21 cellular contexts compared by ENCODE assay signal in genomic region chr16:85689950-85690320, GRCh38. TPM values are rescaled to one million over a fixed set of nuclear protein-coding genes. Genes with fewer than 3 reads are reported as not detected.
DNase-seq lines count a peak whose midpoint lies in the region; ATAC-seq and TF ChIP-seq lines count a peak whose summit lies in the region.
"Had no signal": no experiment of that assay in that cellular context is flagged by ENCODE, and none has a peak within 500 bp of the region (broad histone marks: within the 10 kb centered on the region; RNA-seq: fewer than 3 reads in every experiment).

No MANE protein-coding gene starts in this region.

- POLR2A ChIA-PET in activated CD8-positive, alpha-beta T cell treated with anti-CD3 and anti-CD28 coated beads, Interleukin-2, amount 10 ng/mL, durations not matched to agents 7 days and 5 days (lab: Charles Lee), result no interaction called here
- POLR2A ChIA-PET in activated CD8-positive, alpha-beta T cell treated with anti-CD3 and anti-CD28 coated beads for 36 hours (lab: Charles Lee), result interaction anchor here (0.6 kb wide), 1 partner anchor 683 kb away, joined by 3 read pairs; no protein-coding TSS in a partner anchor

- no peak for ATAC-seq in activated CD8-positive, alpha-beta T cell treated with anti-CD3 and anti-CD28 coated beads, Interleukin-2, amount 10 ng/mL, durations not matched to agents 7 days and 5 days
- ATAC-seq in activated CD8-positive, alpha-beta T cell treated with anti-CD3 and anti-CD28 coated beads for 36 hours, result no peak
- ATAC-seq in GM23338, result no peak

- H2AFZ ChIP-seq in GM23338, result peak overlapping the region; percentile 88

- H3K4me2 ChIP-seq in GM23338, result peak overlapping the region; percentile 76

- peaks cover 13% of the 10 kb centered on the region; the same call in 1 of the 2 replicates for H3K4me1 ChIP-seq in GM23338 (ENCODE audit: insufficient read depth)

- TF ChIP-seq CTCF in activated CD8-positive, alpha-beta T cell treated with anti-CD3 and anti-CD28 coated beads for 36 hours (IDR thresholded peaks at IDR 0.05), result no peak
- TF ChIP-seq CTCF in GM23338 (conservative IDR thresholded peaks at IDR 0.05; ENCODE audit: low read depth in 2 of 2) (no peak), brain (conservative IDR thresholded peaks at IDR 0.05) (no peak), progenitor cell of endocrine pancreas (IDR thresholded peaks at IDR 0.05; ENCODE audit: unreplicated experiment) (no peak)

- intact Hi-C loops in activated CD8-positive, alpha-beta T cell treated with anti-CD3 and anti-CD28 coated beads for 36 hours (cut with micrococcal nuclease), result no loop called here

- no peak overlapping the region for H3K27ac Mint-ChIP-seq in activated CD8-positive, alpha-beta T cell treated with anti-CD3 and anti-CD28 coated beads, Interleukin-2, amount 10 ng/mL, durations not matched to agents 7 days and 5 days
- no peak overlapping the region for H3K27ac Mint-ChIP-seq in activated CD8-positive, alpha-beta T cell treated with anti-CD3 and anti-CD28 coated beads for 36 hours
- H3K27ac Mint-ChIP-seq in GM23338 (no peak overlapping the region), brain (peak overlapping the region in 1 of 5 experiments; percentile 52), progenitor cell of endocrine pancreas (peak overlapping the region; percentile 73)
- H3K27ac Mint-ChIP-seq: stimulated activated naive CD8-positive, alpha-beta T cell treated with anti-CD3 and anti-CD28 coated beads, Interleukin-15, Interleukin-2, amounts not matched to agents 100 ng/mL and 50 ng/mL, for 24 hours had no signal

- no peak overlapping the region for H3K27ac ChIP-seq in GM23338 (ENCODE audit: low read depth)
- H3K27ac ChIP-seq: breast epithelium, skin epidermis, WERI-Rb-1 had no signal

- H3K9me2 ChIP-seq in GM23338 (ENCODE audit: insufficient read depth), result no peaks in the 10 kb centered on the region

- no peak overlapping the region for H3K4me3 ChIP-seq in GM23338

- H3F3A ChIP-seq in GM23338 (replicated peaks; ENCODE audit: low read depth), result 0 out of 2 replicates have a peak, but pooled peaks cover 9% of the 10 kb centered on the region

- no peaks in the 10 kb centered on the region for H3K36me3 ChIP-seq in GM23338 (ENCODE audit: insufficient read depth)
- H3K36me3 ChIP-seq: breast epithelium had no signal

- H3K4me3 Mint-ChIP-seq in activated CD8-positive, alpha-beta T cell treated with anti-CD3 and anti-CD28 coated beads, Interleukin-2, amount 10 ng/mL, durations not matched to agents 7 days and 5 days, result peak overlapping the region; percentile 40
- H3K4me3 Mint-ChIP-seq in activated CD8-positive, alpha-beta T cell treated with anti-CD3 and anti-CD28 coated beads for 36 hours, result no peak overlapping the region
- H3K4me3 Mint-ChIP-seq in GM23338, result no peak overlapping the region; the same call in 2 of the 3 replicates
- H3K4me3 Mint-ChIP-seq in brain, result peak overlapping the region in 4 of 5 experiments; percentile 45 to 83 (median 56)
- H3K4me3 Mint-ChIP-seq in progenitor cell of endocrine pancreas (ENCODE audit: low read depth), result no peak overlapping the region

- CTCF ChIA-PET in activated CD8-positive, alpha-beta T cell treated with anti-CD3 and anti-CD28 coated beads, Interleukin-2, amount 10 ng/mL, durations not matched to agents 7 days and 5 days (lab: Charles Lee), result no interaction called here
- CTCF ChIA-PET in activated CD8-positive, alpha-beta T cell treated with anti-CD3 and anti-CD28 coated beads for 36 hours (lab: Charles Lee), result interaction anchor here (1.1 to 1.7 kb wide), 2 partner anchors 27 to 199 kb away, joined by 4 to 8 read pairs; no protein-coding TSS in a partner anchor

- peaks cover 16% of the 10 kb centered on the region for H3K36me3 Mint-ChIP-seq in activated CD8-positive, alpha-beta T cell treated with anti-CD3 and anti-CD28 coated beads, Interleukin-2, amount 10 ng/mL, durations not matched to agents 7 days and 5 days (ENCODE audit: low read depth)
- H3K36me3 Mint-ChIP-seq in activated CD8-positive, alpha-beta T cell treated with anti-CD3 and anti-CD28 coated beads for 36 hours (ENCODE audit: low read depth), result peaks cover 10% of the 10 kb centered on the region
- peaks cover 16% of the 10 kb centered on the region for H3K36me3 Mint-ChIP-seq in GM23338 (ENCODE audit: low read depth)
- peaks cover 5% of the 10 kb centered on the region for H3K36me3 Mint-ChIP-seq in brain
- peaks cover 2% of the 10 kb centered on the region for H3K36me3 Mint-ChIP-seq in progenitor cell of endocrine pancreas (ENCODE audit: insufficient read depth)

- no peak for DNase-seq in activated CD8-positive, alpha-beta T cell treated with anti-CD3 and anti-CD28 coated beads, Interleukin-2, amount 10 ng/mL, durations not matched to agents 7 days and 5 days
- no peak for DNase-seq in activated CD8-positive, alpha-beta T cell treated with anti-CD3 and anti-CD28 coated beads for 36 hours
- DNase-seq in GM23338 (ENCODE audit: low spot score) (peak; percentile 53), progenitor cell of endocrine pancreas (ENCODE audit: low spot score, unreplicated experiment) (no peak), NCI-H1105 treated with DMSO at 0.1 percent for 48 hours (lab: John Stamatoyannopoulos, UW) (no peak), NCI-H128 (lab: John Stamatoyannopoulos, UW; ENCODE audit: unreplicated experiment) (no peak)
- no peak for DNase-seq in stimulated activated naive CD4-positive, alpha-beta T cell treated with Interleukin-2 at 50 U/mL for 16 hours (lab: John Stamatoyannopoulos, UW)
- DNase-seq: ACHN; activated effector memory CD4-positive, alpha-beta T cell treated with Interleukin-2 at 50 U/mL for 16 hours; amniotic stem cell; glutamatergic neuron; HCEC 1CT; KBM-7; occipital lobe; retina; T-helper 9 cell; WERI-Rb-1 had no signal

- H3K9me3 Mint-ChIP-seq in activated CD8-positive, alpha-beta T cell treated with anti-CD3 and anti-CD28 coated beads, Interleukin-2, amount 10 ng/mL, durations not matched to agents 7 days and 5 days (ENCODE audit: insufficient read depth), result no peaks in the 10 kb centered on the region
- H3K9me3 Mint-ChIP-seq in activated CD8-positive, alpha-beta T cell treated with anti-CD3 and anti-CD28 coated beads for 36 hours, result no peaks in the 10 kb centered on the region
- H3K9me3 Mint-ChIP-seq in GM23338 (no peaks in the 10 kb centered on the region), brain (peaks cover 0 to 2% (median 0%) of the 10 kb centered on the region in 5 experiments), progenitor cell of endocrine pancreas (ENCODE audit: low read depth) (no peaks in the 10 kb centered on the region)
- H3K9me3 Mint-ChIP-seq: stimulated activated naive CD8-positive, alpha-beta T cell treated with anti-CD3 and anti-CD28 coated beads, Interleukin-15, Interleukin-2, amounts not matched to agents 100 ng/mL and 50 ng/mL, for 24 hours had no signal

- H3K27me3 Mint-ChIP-seq in activated CD8-positive, alpha-beta T cell treated with anti-CD3 and anti-CD28 coated beads, Interleukin-2, amount 10 ng/mL, durations not matched to agents 7 days and 5 days (ENCODE audit: low read depth), result peaks cover 13% of the 10 kb centered on the region
- no peaks in the 10 kb centered on the region for H3K27me3 Mint-ChIP-seq in activated CD8-positive, alpha-beta T cell treated with anti-CD3 and anti-CD28 coated beads for 36 hours
- peaks cover 16% of the 10 kb centered on the region for H3K27me3 Mint-ChIP-seq in GM23338 (ENCODE audit: insufficient read depth, low read depth, poor library complexity)
- H3K27me3 Mint-ChIP-seq in brain, result no peaks in the 10 kb centered on the region
- peaks cover 2% of the 10 kb centered on the region for H3K27me3 Mint-ChIP-seq in progenitor cell of endocrine pancreas

- peaks cover 32% of the 10 kb centered on the region for H3K79me2 ChIP-seq in GM23338 (replicated peaks; ENCODE audit: insufficient read depth)

- H4K20me1 ChIP-seq in GM23338 (replicated peaks; ENCODE audit: insufficient read depth), result peaks cover 15% of the 10 kb centered on the region

- H3K4me1 Mint-ChIP-seq in activated CD8-positive, alpha-beta T cell treated with anti-CD3 and anti-CD28 coated beads, Interleukin-2, amount 10 ng/mL, durations not matched to agents 7 days and 5 days (ENCODE audit: low read depth), result peaks cover 24% of the 10 kb centered on the region
- peaks cover 17% of the 10 kb centered on the region for H3K4me1 Mint-ChIP-seq in activated CD8-positive, alpha-beta T cell treated with anti-CD3 and anti-CD28 coated beads for 36 hours (ENCODE audit: low read depth)
- H3K4me1 Mint-ChIP-seq in GM23338 (peaks cover 19% of the 10 kb centered on the region), brain (peaks cover 34% of the 10 kb centered on the region), progenitor cell of endocrine pancreas (ENCODE audit: low read depth) (peaks cover 15% of the 10 kb centered on the region)

- H3K27me3 ChIP-seq in GM23338 (ENCODE audit: insufficient read depth), result no peaks in the 10 kb centered on the region

TF ChIP-seq in GM23338, 12 proteins besides CTCF, POLR2A, EP300 and RAD21 (continues in another document):
- no peak for TF ChIP-seq ZNF331 (CRISPR knock-in tag; IDR thresholded peaks at IDR 0.05; ENCODE audit: low read depth)
- TF ChIP-seq CREB1 (CRISPR knock-in tag; IDR thresholded peaks at IDR 0.05; ENCODE audit: low read depth), result no peak
- TF ChIP-seq NANOG (IDR thresholded peaks at IDR 0.05; ENCODE audit: borderline replicate concordance), result no peak
- no peak for TF ChIP-seq STAT1 (IDR thresholded peaks at IDR 0.05; ENCODE audit: unreplicated experiment)
- no peak for TF ChIP-seq EZH2 (IDR thresholded peaks at IDR 0.05; ENCODE audit: low read depth, unreplicated experiment)

RNA-seq across cellular contexts. Expression of gene GINS2, which starts 1.2 kb away (rescaled TPM):
- 10 to 100 TPM; 51.3 to 53.5 TPM for total RNA-seq in activated CD8-positive, alpha-beta T cell treated with anti-CD3 and anti-CD28 coated beads, Interleukin-2, amount 10 ng/mL, durations not matched to agents 7 days and 5 days
- 10 to 100 TPM; 59.9 to 62.9 TPM for total RNA-seq in activated CD8-positive, alpha-beta T cell treated with anti-CD3 and anti-CD28 coated beads for 36 hours
- total RNA-seq in GM23338 (2014; rRNA removed; shearing (Covaris generic)), result 35.0 and 40.5 TPM in 2 replicates
- polyA plus RNA-seq in GM23338 (2016; fragmentation: Nextera tagmentation; extraction: Ambion mirVana) (42.0 and 44.4 TPM in 2 replicates), brain (ENCODE audit: insufficient read depth, low read depth, low replicate concordance) (38.2 TPM)
- total RNA-seq in progenitor cell of endocrine pancreas, result 20.9 and 22.3 TPM in 2 replicates

Comparison
In these comparisons a context has a peak if more than half of its experiments do, and no peak if none do; other contexts are left out.
1. H3K4me3 Mint-ChIP-seq: peak in activated CD8-positive, alpha-beta T cell treated with anti-CD3 and anti-CD28 coated beads, Interleukin-2, amount 10 ng/mL, durations not matched to agents 7 days and 5 days (single experiment) and brain (4 of 5); none in activated CD8-positive, alpha-beta T cell treated with anti-CD3 and anti-CD28 coated beads for 36 hours (single experiment), GM23338 (single experiment) and progenitor cell of endocrine pancreas (single experiment).